Comparison of ENCODE assay signal across 8 cellular contexts in genomic region chr11:102452461-102453285, GRCh38. TPM values are rescaled to one million over a fixed set of nuclear protein-coding genes. Genes with fewer than 3 reads are reported as not detected.
A peak's percentile ranks its signal among the peaks of the same experiment; 100 is the strongest.
DNase-seq lines count a peak whose midpoint lies in the region; ATAC-seq, FAIRE-seq and TF ChIP-seq lines count a peak whose summit lies in the region.

TMEM123 (minus strand) TSS chr11:102452765; CDS start chr11:102452623, 142 bp downstream.

- H3K9ac ChIP-seq in PC-3 (ENCODE audit: low read length) = peak within 1 kb of the TSS; percentile 86

- H3K79me2 ChIP-seq in PC-3 (ENCODE audit: low read length) = peaks cover 58% of the 10 kb centered on the region

- H3K27me3 ChIP-seq in PC-3 (ENCODE audit: low read length) = no peaks in the 10 kb centered on the region

- peak within 1 kb of the TSS; percentile 65 for H3K27ac ChIP-seq in PC-3 (ENCODE audit: low read length)

- no peaks in the 10 kb centered on the region for H3K27me3 Mint-ChIP-seq in activated T-cell treated with anti-CD3 and anti-CD28 coated beads, Interleukin-2, amount 50 U/mL, for 4 hours (ENCODE audit: low read depth)

- CTCF ChIA-PET in PC-3 (lab: Charles Lee) = interaction anchor here (0.6 to 0.9 kb wide), 2 partner anchors 14 to 278 kb away, joined by 3 read pairs; no protein-coding TSS in a partner anchor

- H3K9me2 ChIP-seq in PC-3 (replicated peaks; ENCODE audit: low read length) = no peaks in the 10 kb centered on the region

- POLR2A ChIA-PET in PC-3 (lab: Charles Lee; ENCODE audit: unreplicated experiment) = interaction anchor here (0.6 kb wide), 1 partner anchor 659 kb away, joined by 3 read pairs; no protein-coding TSS in a partner anchor

- peaks cover 73% of the 10 kb centered on the region for H3K4me1 Mint-ChIP-seq in activated T-cell treated with anti-CD3 and anti-CD28 coated beads, Interleukin-2, amount 50 U/mL, for 4 hours (ENCODE audit: low read depth)

- peaks cover 11% of the 10 kb centered on the region for H3K36me3 ChIP-seq in PC-3 (ENCODE audit: low read depth, low read length)

- TSS peak; percentile 58 for BruUV-seq in PC-3 (replicated peaks; lab: Mats Ljungman, UMichigan)

- ATAC-seq in PC-3 (peak; percentile 61), esophagus mucosa (peak; percentile 66)
- peak; percentile 66 to 67 for ATAC-seq in activated T-cell treated with anti-CD3 and anti-CD28 coated beads, Interleukin-2, amount 50 U/mL, for 4 hours

- in situ Hi-C loops in Caki2 (cut with HindIII; ENCODE audit: low pct_unique_long_range_greater_than_20kb, low sequenced_read_pairs) = no loop called here

- no peaks in the 10 kb centered on the region for H3K9me3 ChIP-seq in PC-3 (ENCODE audit: low read length)

- peak; percentile 89 for FAIRE-seq in HTR-8/SVneo (lab: Jason Lieb, UNC)

- peak within 1 kb of the TSS; percentile 90 for H2AFZ ChIP-seq in PC-3 (ENCODE audit: low read length)

- H3F3A ChIP-seq in PC-3 (ENCODE audit: low read length, unreplicated experiment) = no peaks in the 10 kb centered on the region

- H3K4me3 Mint-ChIP-seq in activated T-cell treated with anti-CD3 and anti-CD28 coated beads, Interleukin-2, amount 50 U/mL, for 4 hours = peak within 1 kb of the TSS; percentile 91

- peak within 1 kb of the TSS; percentile 86 for H3K4me2 ChIP-seq in PC-3 (ENCODE audit: low read length)

- H3K4me1 ChIP-seq in PC-3 (ENCODE audit: insufficient read depth, low read length) = peaks cover 56% of the 10 kb centered on the region

- H3K9me3 Mint-ChIP-seq in activated T-cell treated with anti-CD3 and anti-CD28 coated beads, Interleukin-2, amount 50 U/mL, for 4 hours = no peaks in the 10 kb centered on the region

- no peak for TF ChIP-seq CTCF in GM20000 (IDR thresholded peaks at IDR 0.05; ENCODE audit: extremely low read depth, missing control alignments)
- TF ChIP-seq CTCF in PC-3 (conservative IDR thresholded peaks at IDR 0.05; ENCODE audit: low read depth, low read length) = no peak

- H3K36me3 Mint-ChIP-seq in activated T-cell treated with anti-CD3 and anti-CD28 coated beads, Interleukin-2, amount 50 U/mL, for 4 hours (ENCODE audit: insufficient read depth) = peaks cover 17% of the 10 kb centered on the region

- DNase-seq in Caki2 (ENCODE audit: low read depth) (peak; percentile 65), GM20000 (ENCODE audit: low spot score) (peak; percentile 91), HTR-8/SVneo (ENCODE audit: insufficient read length, low spot score) (peak; percentile 87), PC-3 (peak; percentile 67), myocyte (ENCODE audit: low read depth) (peak; percentile 80)
- DNase-seq in activated T-cell treated with anti-CD3 and anti-CD28 coated beads, Interleukin-2, amount 50 U/mL, for 4 hours = peak; percentile 86
- peak; percentile 79 to 82 for DNase-seq in stimulated activated CD8-positive, alpha-beta memory T cell treated with anti-CD3 and anti-CD28 coated beads, Interleukin-7, amount 100 ng/mL, for 48 hours (ENCODE audit: extremely low read depth in 1 of 2, low read depth in 1 of 2)

- peak within 1 kb of the TSS; percentile 81 for H3K4me3 ChIP-seq in PC-3 (ENCODE audit: low read length)

- peaks cover 32% of the 10 kb centered on the region for H4K20me1 ChIP-seq in PC-3 (ENCODE audit: low read length)

- intact Hi-C loops in PC-3 (cut with micrococcal nuclease) = loop anchor here (2.0 to 5.0 kb wide), 2 partner anchors 106 to 160 kb away; partner anchors contain the start of gene BIRC2

RNA-seq across cellular contexts. Expression of gene TMEM123, which starts in this region (rescaled TPM):
- total RNA-seq in Caki2 (2014; rRNA removed; shearing (Covaris generic); ENCODE audit: low replicate concordance) = 69.3 and 89.7 TPM in 2 replicates
- total RNA-seq in PC-3 (2014; rRNA removed) (136 and 163 TPM in 2 replicates), esophagus mucosa (131 TPM), myocyte (126 and 144 TPM in 2 replicates)
- 100 to 1,000 TPM; 177 to 189 (median 187) TPM for total RNA-seq in activated T-cell treated with anti-CD3 and anti-CD28 coated beads, Interleukin-2, amount 50 U/mL, for 4 hours
- 63.8 TPM for polyA plus RNA-seq in myocyte (2012)

Comparison
In these comparisons a context has a peak if more than half of its experiments do, and no peak if none do; other contexts are left out.
1. Peak in every context shown above with its lines: DNase-seq, ATAC-seq, H3K4me3 ChIP-seq and H3K27ac ChIP-seq.